9 cellular contexts compared by ENCODE assay signal in genomic region chr1:3313579-3313955, GRCh38.
DNase-seq lines count a peak whose midpoint lies in the region; ATAC-seq, FAIRE-seq and TF ChIP-seq lines count a peak whose summit lies in the region.
"Had no signal": no experiment of that assay in that cellular context is flagged by ENCODE, and none has a peak within 500 bp of the region (broad histone marks: within the 10 kb centered on the region; RNA-seq: fewer than 3 reads in every experiment).

No MANE protein-coding gene starts in this region.

- no peak overlapping the region for H3K4me3 ChIP-seq in K562

- H3K9ac ChIP-seq in K562 (ENCODE audit: insufficient read depth in 1 of 2, low read depth in 2 of 2, low read length in 2 of 2), result peak overlapping the region in 1 of 2 experiments; percentile 10; a peak in 1 of 4 replicates

- peak overlapping the region; percentile 3; the same call in 1 of the 3 replicates for H3K27ac ChIP-seq in K562 (ENCODE audit: extremely low read depth, low read depth, low read length)

- intact Hi-C loops in K562 (cut with micrococcal nuclease), result no loop called here

- no peak for FAIRE-seq in K562 (lab: Jason Lieb, UNC)

- ATAC-seq in K562, result no peak

- CTCF ChIA-PET in K562 (lab: Yijun Ruan, JAX; ENCODE audit: low intra/inter-chr PET ratio), result no interaction called here

- no peak overlapping the region for H3K4me2 ChIP-seq in K562 (ENCODE audit: insufficient read depth, low read length)

- POLR2A ChIA-PET in K562 (lab: Yijun Ruan, JAX), result interaction anchor here (0.5 to 0.7 kb wide), 3 partner anchors 11 to 31 kb away, joined by 3 read pairs; no protein-coding TSS in a partner anchor

- BruUV-seq in K562 (replicated peaks; lab: Mats Ljungman, UMichigan), result no TSS peak

- no peak for TF ChIP-seq EP300 in K562 (IDR thresholded peaks at IDR 0.05; ENCODE audit: low read length)

- H2AFZ ChIP-seq in K562 (ENCODE audit: low read depth, low read length), result no peak overlapping the region; the same call in 1 of the 2 replicates

- WGBS in K562 (ENCODE audit: insufficient coverage, low coverage, missing lambda C conversion rate), result 51% methylated on average over 22 of the region's 22 CpGs

- H3K36me3 ChIP-seq in K562 (ENCODE audit: control insufficient read depth, insufficient read depth, low read length), result no peaks in the 10 kb centered on the region

- H3K27me3 ChIP-seq in K562 (ENCODE audit: control insufficient read depth in 2 of 2, insufficient read depth in 2 of 2, low read length in 2 of 2), result peaks cover 12 to 65% of the 10 kb centered on the region in 2 experiments

- H3K9me1 ChIP-seq in K562 (ENCODE audit: control insufficient read depth, insufficient read depth, low read length), result no peaks in the 10 kb centered on the region

- no peak for TF ChIP-seq POLR2A in K562 (conservative IDR thresholded peaks at IDR 0.05)

- H4K20me1 ChIP-seq in K562 (replicated peaks; ENCODE audit: control insufficient read depth, insufficient read depth, low read length), result no peaks in the 10 kb centered on the region

- no peak for TF ChIP-seq CTCF in K562 (IDR thresholded peaks at IDR 0.05 in 2 of 3, conservative IDR thresholded peaks at IDR 0.05 in 1 of 3; ENCODE audit: insufficient read depth in 2 of 3, low read depth in 1 of 3, low read length in 3 of 3)

- no peaks in the 10 kb centered on the region for H3K79me2 ChIP-seq in K562 (ENCODE audit: control insufficient read depth, insufficient read depth, low read length)

- TF ChIP-seq RAD21 in K562 (CRISPR knock-in tag; conservative IDR thresholded peaks at IDR 0.05 in 1 of 2, IDR thresholded peaks at IDR 0.05 in 1 of 2), result no peak

- peaks cover 16 to 27% of the 10 kb centered on the region in 2 experiments for H3K4me1 ChIP-seq in K562 (replicated peaks in 1 of 2; ENCODE audit: control insufficient read depth in 2 of 2, insufficient read depth in 2 of 2, low read length in 2 of 2)

- peak; percentile 88 for DNase-seq in EL
- DNase-seq in K562 (ENCODE audit: extremely low read depth in 1 of 4, low spot score in 3 of 4), result no peak
- DNase-seq in hippocampal formation (lab: John Stamatoyannopoulos, UW), result peak; percentile 36 to 37
- peak; percentile 55 for DNase-seq in pulmonary artery endothelial cell (ENCODE audit: low read depth, low spot score)
- DNase-seq in DMS53 (lab: John Stamatoyannopoulos, UW), result no peak
- no peak for DNase-seq in activated gamma-delta T cell treated with Interleukin-2 at 50 U/mL for 16 hours
- no peak for DNase-seq in RKO (ENCODE audit: low spot score)
- DNase-seq in NOMO-1 treated with DMSO at 0.1 percent for 48 hours (lab: John Stamatoyannopoulos, UW; ENCODE audit: unreplicated experiment), result no peak
- DNase-seq: activated T-cell treated with anti-CD3 and anti-CD28 coated beads, Interleukin-2, amount 50 U/mL, for 1 hour had no signal

- in situ Hi-C loops in K562 (cut with MboI), result no loop called here

- no peaks in the 10 kb centered on the region for H3K9me3 ChIP-seq in K562 (replicated peaks; ENCODE audit: control insufficient read depth, insufficient read depth, low read depth, low read length)

TF ChIP-seq in K562, 482 proteins besides CTCF, POLR2A, EP300 and RAD21:
- 0 out of 4 replicates have a peak, but pooled peaks of 1 of the 2 experiments have one; percentile 27 for TF ChIP-seq MLLT1 (IDR thresholded peaks at IDR 0.05)
- peak; percentile 28; the same call in 1 of the 2 replicates for TF ChIP-seq ZNF584 (CRISPR knock-in tag; IDR thresholded peaks at IDR 0.05; ENCODE audit: low read depth)
- TF ChIP-seq ZFX (CRISPR knock-in tag; IDR thresholded peaks at IDR 0.05), result peak; percentile 23; the same call in 1 of the 2 replicates
- TF ChIP-seq GABPB1 (CRISPR knock-in tag; IDR thresholded peaks at IDR 0.05), result peak; percentile 31; the same call in 1 of the 2 replicates
- no peak for TF ChIP-seq RBBP5 (IDR thresholded peaks at IDR 0.05; ENCODE audit: borderline replicate concordance, insufficient read depth, low read length, poor library complexity, severe bottlenecking)
- TF ChIP-seq, protein P1, sequence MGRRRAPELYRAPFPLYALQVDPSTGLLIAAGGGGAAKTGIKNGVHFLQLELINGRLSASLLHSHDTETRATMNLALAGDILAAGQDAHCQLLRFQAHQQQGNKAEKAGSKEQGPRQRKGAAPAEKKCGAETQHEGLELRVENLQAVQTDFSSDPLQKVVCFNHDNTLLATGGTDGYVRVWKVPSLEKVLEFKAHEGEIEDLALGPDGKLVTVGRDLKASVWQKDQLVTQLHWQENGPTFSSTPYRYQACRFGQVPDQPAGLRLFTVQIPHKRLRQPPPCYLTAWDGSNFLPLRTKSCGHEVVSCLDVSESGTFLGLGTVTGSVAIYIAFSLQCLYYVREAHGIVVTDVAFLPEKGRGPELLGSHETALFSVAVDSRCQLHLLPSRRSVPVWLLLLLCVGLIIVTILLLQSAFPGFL (CRISPR knock-in tag; IDR thresholded peaks at IDR 0.05), result 0 out of 2 replicates have a peak, but pooled peaks have one; percentile 73
- no peak for TF ChIP-seq DIDO1 (tag; IDR thresholded peaks at IDR 0.05; ENCODE audit: low read depth)

Comparison
In these comparisons a context has a peak if more than half of its experiments do, and no peak if none do; other contexts are left out.
1. DNase-seq: peak in EL (single experiment), hippocampal formation (2 of 2) and pulmonary artery endothelial cell (single experiment); none in K562 (0 of 4), DMS53 (single experiment), activated gamma-delta T cell treated with Interleukin-2 at 50 U/mL for 16 hours (single experiment), RKO (single experiment) and NOMO-1 treated with DMSO at 0.1 percent for 48 hours (single experiment).